In genomic region chrX:15946783-15947550, GRCh38 we compare ENCODE assay signal across 12 cellular contexts.
DNase-seq lines count a peak whose midpoint lies in the region; ATAC-seq and TF ChIP-seq lines count a peak whose summit lies in the region.
"Had no signal": no experiment of that assay in that cellular context is flagged by ENCODE, and none has a peak within 500 bp of the region (broad histone marks: within the 10 kb centered on the region; RNA-seq: fewer than 3 reads in every experiment).

No MANE protein-coding gene starts in this region.

- no peaks in the 10 kb centered on the region for H3K9me3 ChIP-seq in WERI-Rb-1 (ENCODE audit: severe bottlenecking)
- H3K9me3 ChIP-seq: gastroesophageal sphincter had no signal

- peaks cover 54% of the 10 kb centered on the region for H3K27me3 ChIP-seq in WERI-Rb-1 (ENCODE audit: insufficient read depth, low read depth, severe bottlenecking)
- H3K27me3 ChIP-seq: gastroesophageal sphincter had no signal

- H3K36me3 Mint-ChIP-seq in WTC11: no peaks in the 10 kb centered on the region

- H3K9me3 Mint-ChIP-seq in WTC11: peaks cover 7% of the 10 kb centered on the region
- H3K9me3 Mint-ChIP-seq: activated T-helper 17 cell treated with anti-CD3 and anti-CD28 coated beads, Interleukin-2, amount 50 U/mL, for 72 hours had no signal

- H3K36me3 ChIP-seq in WERI-Rb-1: no peaks in the 10 kb centered on the region
- H3K36me3 ChIP-seq: gastroesophageal sphincter had no signal

- TF ChIP-seq CTCF in AG09319 (IDR thresholded peaks at IDR 0.05; ENCODE audit: low read depth, low read length): no peak
- no peak for TF ChIP-seq CTCF in WTC11 (IDR thresholded peaks at IDR 0.05)
- no peak for TF ChIP-seq CTCF in WERI-Rb-1 (IDR thresholded peaks at IDR 0.05; ENCODE audit: low read depth, low read length)

- H3K27me3 Mint-ChIP-seq in WTC11 (ENCODE audit: low read depth): no peaks in the 10 kb centered on the region
- H3K27me3 Mint-ChIP-seq: activated T-helper 17 cell treated with anti-CD3 and anti-CD28 coated beads, Interleukin-2, amount 50 U/mL, for 72 hours had no signal

- peak; percentile 12; the same call in 1 of the 2 replicates for ATAC-seq in WTC11
- no peak for ATAC-seq in GM21737 (IDR thresholded peaks at IDR 0.05; ENCODE audit: unreplicated experiment)
- ATAC-seq: activated T-helper 17 cell treated with anti-CD3 and anti-CD28 coated beads, Interleukin-2, amount 50 U/mL, for 72 hours; gastroesophageal sphincter had no signal

- peaks cover 31% of the 10 kb centered on the region for H3K4me1 Mint-ChIP-seq in WTC11
- H3K4me1 Mint-ChIP-seq: activated T-helper 17 cell treated with anti-CD3 and anti-CD28 coated beads, Interleukin-2, amount 50 U/mL, for 72 hours had no signal

- H3K4me3 Mint-ChIP-seq in WTC11: no peak overlapping the region
- H3K4me3 Mint-ChIP-seq: activated T-helper 17 cell treated with anti-CD3 and anti-CD28 coated beads, Interleukin-2, amount 50 U/mL, for 72 hours had no signal

- DNase-seq in AG09319 (ENCODE audit: extremely low read depth, low read depth): peak; percentile 41
- DNase-seq in HPDE6-E6E7 (ENCODE audit: extremely low spot score): peak; percentile 59
- no peak for DNase-seq in WTC11 (ENCODE audit: low spot score)
- DNase-seq in islet precursor cell: peak; percentile 97
- no peak for DNase-seq in cerebellar cortex (ENCODE audit: low spot score)
- no peak for DNase-seq in UCSD-AML1 (lab: John Stamatoyannopoulos, UW; ENCODE audit: unreplicated experiment)
- no peak for DNase-seq in WERI-Rb-1
- DNase-seq: DMS79, nucleus accumbens had no signal

- H3K27ac ChIP-seq in WERI-Rb-1: no peak overlapping the region
- H3K27ac ChIP-seq: gastroesophageal sphincter had no signal

- CTCF ChIA-PET in WTC11 (lab: Charles Lee): interaction anchor here (0.6 kb wide), 1 partner anchor 241 kb away, joined by 3 read pairs; no protein-coding TSS in a partner anchor

- no peak overlapping the region for H3K4me3 ChIP-seq in WERI-Rb-1 (ENCODE audit: low read depth, low read length)
- H3K4me3 ChIP-seq: gastroesophageal sphincter had no signal

- H3K27ac Mint-ChIP-seq in WTC11: peak overlapping the region; percentile 91
- H3K27ac Mint-ChIP-seq: activated T-helper 17 cell treated with anti-CD3 and anti-CD28 coated beads, Interleukin-2, amount 50 U/mL, for 72 hours had no signal

- POLR2A ChIA-PET in WTC11 (lab: Charles Lee): interaction anchor here (0.5 kb wide), 1 partner anchor 665 kb away, joined by 3 read pairs; no protein-coding TSS in a partner anchor

TF ChIP-seq in WTC11, 78 proteins besides CTCF, POLR2A, EP300 and RAD21:
- TF ChIP-seq JUN (CRISPR knock-in tag; IDR thresholded peaks at IDR 0.05) (no peak), OVOL2 (CRISPR knock-in tag; IDR thresholded peaks at IDR 0.05; ENCODE audit: borderline replicate concordance) (no peak), IRF2 (CRISPR knock-in tag; IDR thresholded peaks at IDR 0.05; ENCODE audit: borderline replicate concordance, low read depth) (no peak), SMAD4 (CRISPR knock-in tag; IDR thresholded peaks at IDR 0.05) (no peak), FOXK1 (CRISPR knock-in tag; IDR thresholded peaks at IDR 0.05) (no peak), ZNF232 (CRISPR knock-in tag; IDR thresholded peaks at IDR 0.05) (no peak), TEAD1 (CRISPR knock-in tag; IDR thresholded peaks at IDR 0.05) (no peak), MYBL2 (CRISPR knock-in tag; IDR thresholded peaks at IDR 0.05) (no peak), EMX1 (CRISPR knock-in tag; IDR thresholded peaks at IDR 0.05) (no peak), NR1H2 (CRISPR knock-in tag; IDR thresholded peaks at IDR 0.05) (no peak), ZNF396 (CRISPR knock-in tag; IDR thresholded peaks at IDR 0.05; ENCODE audit: borderline replicate concordance) (no peak), FOXP1 (CRISPR knock-in tag; IDR thresholded peaks at IDR 0.05; ENCODE audit: borderline replicate concordance) (no peak)

Comparison
In these comparisons a context has a peak if more than half of its experiments do, and no peak if none do; other contexts are left out.
1. DNase-seq: peak in AG09319 (single experiment), HPDE6-E6E7 (single experiment) and islet precursor cell (single experiment); none in WTC11 (single experiment), cerebellar cortex (single experiment), UCSD-AML1 (single experiment) and WERI-Rb-1 (single experiment).